In the genomic region with DNA sequence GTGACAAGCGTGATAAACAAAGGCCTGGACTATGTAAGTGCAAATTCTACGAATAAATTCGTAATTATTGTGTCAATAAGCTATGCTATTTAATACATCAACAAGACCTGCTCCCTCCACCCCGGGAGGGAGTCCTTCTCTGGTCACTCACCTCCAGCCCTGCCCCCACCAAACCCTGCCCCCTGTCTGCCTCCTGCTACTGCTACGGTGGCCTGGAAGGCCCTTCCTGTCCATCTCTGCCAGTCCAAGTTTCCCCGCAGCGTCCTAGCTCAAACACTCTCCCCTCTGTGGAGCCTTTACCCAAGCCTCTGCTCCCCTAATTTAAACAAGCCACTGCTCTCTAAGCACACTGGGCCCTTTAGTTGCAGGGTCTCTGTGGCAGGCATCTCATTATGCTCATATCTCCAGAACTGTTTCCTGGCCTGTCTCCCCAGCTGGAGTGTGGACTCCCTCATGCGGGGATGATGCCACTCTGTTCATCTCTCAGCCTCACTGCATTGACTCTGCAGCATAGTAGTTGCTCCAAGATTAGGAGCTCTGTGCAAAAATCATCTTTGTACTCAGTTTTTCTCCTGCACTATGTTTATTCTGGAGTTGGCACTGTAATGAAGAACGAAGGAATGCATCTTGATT, we compare ENCODE assay signal across 1 cellular context.
TF ChIP-seq lines count a peak whose summit lies in the region.

No MANE protein-coding gene starts in this region.

TF ChIP-seq in GM23338, 12 proteins besides CTCF, POLR2A, EP300 and RAD21 (continued from another document):
- TF ChIP-seq, protein P1, sequence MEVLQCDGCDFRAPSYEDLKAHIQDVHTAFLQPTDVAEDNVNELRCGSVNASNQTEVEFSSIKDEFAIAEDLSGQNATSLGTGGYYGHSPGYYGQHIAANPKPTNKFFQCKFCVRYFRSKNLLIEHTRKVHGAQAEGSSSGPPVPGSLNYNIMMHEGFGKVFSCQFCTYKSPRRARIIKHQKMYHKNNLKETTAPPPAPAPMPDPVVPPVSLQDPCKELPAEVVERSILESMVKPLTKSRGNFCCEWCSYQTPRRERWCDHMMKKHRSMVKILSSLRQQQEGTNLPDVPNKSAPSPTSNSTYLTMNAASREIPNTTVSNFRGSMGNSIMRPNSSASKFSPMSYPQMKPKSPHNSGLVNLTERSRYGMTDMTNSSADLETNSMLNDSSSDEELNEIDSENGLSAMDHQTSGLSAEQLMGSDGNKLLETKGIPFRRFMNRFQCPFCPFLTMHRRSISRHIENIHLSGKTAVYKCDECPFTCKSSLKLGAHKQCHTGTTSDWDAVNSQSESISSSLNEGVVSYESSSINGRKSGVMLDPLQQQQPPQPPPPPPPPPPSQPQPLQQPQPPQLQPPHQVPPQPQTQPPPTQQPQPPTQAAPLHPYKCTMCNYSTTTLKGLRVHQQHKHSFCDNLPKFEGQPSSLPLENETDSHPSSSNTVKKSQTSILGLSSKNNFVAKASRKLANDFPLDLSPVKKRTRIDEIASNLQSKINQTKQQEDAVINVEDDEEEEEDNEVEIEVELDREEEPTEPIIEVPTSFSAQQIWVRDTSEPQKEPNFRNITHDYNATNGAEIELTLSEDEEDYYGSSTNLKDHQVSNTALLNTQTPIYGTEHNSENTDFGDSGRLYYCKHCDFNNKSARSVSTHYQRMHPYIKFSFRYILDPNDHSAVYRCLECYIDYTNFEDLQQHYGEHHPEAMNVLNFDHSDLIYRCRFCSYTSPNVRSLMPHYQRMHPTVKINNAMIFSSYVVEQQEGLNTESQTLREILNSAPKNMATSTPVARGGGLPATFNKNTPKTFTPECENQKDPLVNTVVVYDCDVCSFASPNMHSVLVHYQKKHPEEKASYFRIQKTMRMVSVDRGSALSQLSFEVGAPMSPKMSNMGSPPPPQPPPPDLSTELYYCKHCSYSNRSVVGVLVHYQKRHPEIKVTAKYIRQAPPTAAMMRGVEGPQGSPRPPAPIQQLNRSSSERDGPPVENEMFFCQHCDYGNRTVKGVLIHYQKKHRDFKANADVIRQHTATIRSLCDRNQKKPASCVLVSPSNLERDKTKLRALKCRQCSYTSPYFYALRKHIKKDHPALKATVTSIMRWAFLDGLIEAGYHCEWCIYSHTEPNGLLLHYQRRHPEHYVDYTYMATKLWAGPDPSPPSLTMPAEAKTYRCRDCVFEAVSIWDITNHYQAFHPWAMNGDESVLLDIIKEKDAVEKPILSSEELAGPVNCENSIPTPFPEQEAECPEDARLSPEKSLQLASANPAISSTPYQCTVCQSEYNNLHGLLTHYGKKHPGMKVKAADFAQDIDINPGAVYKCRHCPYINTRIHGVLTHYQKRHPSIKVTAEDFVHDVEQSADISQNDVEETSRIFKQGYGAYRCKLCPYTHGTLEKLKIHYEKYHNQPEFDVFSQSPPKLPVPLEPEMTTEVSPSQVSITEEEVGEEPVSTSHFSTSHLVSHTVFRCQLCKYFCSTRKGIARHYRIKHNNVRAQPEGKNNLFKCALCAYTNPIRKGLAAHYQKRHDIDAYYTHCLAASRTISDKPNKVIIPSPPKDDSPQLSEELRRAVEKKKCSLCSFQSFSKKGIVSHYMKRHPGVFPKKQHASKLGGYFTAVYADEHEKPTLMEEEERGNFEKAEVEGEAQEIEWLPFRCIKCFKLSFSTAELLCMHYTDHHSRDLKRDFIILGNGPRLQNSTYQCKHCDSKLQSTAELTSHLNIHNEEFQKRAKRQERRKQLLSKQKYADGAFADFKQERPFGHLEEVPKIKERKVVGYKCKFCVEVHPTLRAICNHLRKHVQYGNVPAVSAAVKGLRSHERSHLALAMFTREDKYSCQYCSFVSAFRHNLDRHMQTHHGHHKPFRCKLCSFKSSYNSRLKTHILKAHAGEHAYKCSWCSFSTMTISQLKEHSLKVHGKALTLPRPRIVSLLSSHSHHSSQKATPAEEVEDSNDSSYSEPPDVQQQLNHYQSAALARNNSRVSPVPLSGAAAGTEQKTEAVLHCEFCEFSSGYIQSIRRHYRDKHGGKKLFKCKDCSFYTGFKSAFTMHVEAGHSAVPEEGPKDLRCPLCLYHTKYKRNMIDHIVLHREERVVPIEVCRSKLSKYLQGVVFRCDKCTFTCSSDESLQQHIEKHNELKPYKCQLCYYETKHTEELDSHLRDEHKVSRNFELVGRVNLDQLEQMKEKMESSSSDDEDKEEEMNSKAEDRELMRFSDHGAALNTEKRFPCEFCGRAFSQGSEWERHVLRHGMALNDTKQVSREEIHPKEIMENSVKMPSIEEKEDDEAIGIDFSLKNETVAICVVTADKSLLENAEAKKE (CRISPR knock-in tag; IDR thresholded peaks at IDR 0.05), result no peak
